ENCODE assay signal across 8 cellular contexts in genomic region chr1:229942508-229942907, GRCh38.
"Had no signal": no experiment of that assay in that cellular context is flagged by ENCODE, and none has a peak within 500 bp of the region (broad histone marks: within the 10 kb centered on the region; RNA-seq: fewer than 3 reads in every experiment).

No MANE protein-coding gene starts in this region.

- ATAC-seq: activated CD4-positive, CD25-positive, alpha-beta regulatory T cell treated with anti-CD3 and anti-CD28 coated beads, Interleukin-2, amount 50 U/mL, for 24 hours had no signal

- DNase-seq: activated CD4-positive, alpha-beta T cell treated with anti-CD3 and anti-CD28 coated beads, Interleukin-2, amount 50 U/mL, for 1 hour; activated naive CD4-positive, alpha-beta T cell treated with anti-CD3 and anti-CD28 coated beads, Interleukin-2, amount 10 ng/mL, durations not matched to agents 7 days and 5 days; hippocampal formation; kidney; mesendoderm; nucleus accumbens; trophoblast cell had no signal
